Comparison of ENCODE assay signal across 8 cellular contexts in the genomic region with DNA sequence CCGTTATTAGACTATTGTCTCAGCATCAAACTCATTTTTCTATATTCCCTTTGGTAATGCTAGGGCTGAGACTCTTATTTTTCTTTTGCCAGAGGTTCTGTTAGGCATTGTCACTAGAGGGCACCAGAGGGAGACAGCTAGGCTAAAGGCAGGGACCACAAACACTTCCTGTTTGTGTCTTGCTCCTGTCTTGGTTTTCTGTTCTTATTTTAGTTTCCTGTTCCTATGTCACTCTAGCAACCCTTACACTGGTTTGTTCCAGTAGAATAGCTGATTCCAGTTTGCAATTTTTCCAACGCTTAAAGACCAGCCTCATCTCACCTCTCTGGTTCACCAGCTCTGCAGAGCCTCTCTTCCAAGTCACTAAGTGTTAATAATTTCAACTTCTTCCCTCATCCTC.
A peak's percentile ranks its signal among the peaks of the same experiment; 100 is the strongest.
DNase-seq lines count a peak whose midpoint lies in the region; ATAC-seq and TF ChIP-seq lines count a peak whose summit lies in the region.

No MANE protein-coding gene starts in this region.

- DNase-seq in Caki2 (ENCODE audit: low read depth) = peak; percentile 36
- peak; percentile 26 for DNase-seq in NCI-H2227 treated with DMSO at 0.1 percent for 48 hours (lab: John Stamatoyannopoulos, UW)
- DNase-seq in activated CD4-positive, alpha-beta T cell treated with anti-CD3 and anti-CD28 coated beads, Interleukin-2, amount 10 ng/mL, durations not matched to agents 24 days and 14 days = peak; percentile 91
- peak; percentile 65 for DNase-seq in endothelial cell (ENCODE audit: low spot score)
- DNase-seq in myocyte (ENCODE audit: low read depth) = peak; percentile 85
- peak; percentile 37 to 50 for DNase-seq in thyroid gland

- intact Hi-C loops in activated CD4-positive, alpha-beta T cell treated with anti-CD3 and anti-CD28 coated beads, Interleukin-2, amount 10 ng/mL, durations not matched to agents 24 days and 14 days (cut with micrococcal nuclease) = loop anchor here (1.0 to 5.0 kb wide), 4 partner anchors 287 to 1041 kb away; no protein-coding TSS in a partner anchor
- intact Hi-C loops in thyroid gland (cut with DNase I) = loop anchor here (5.0 to 10.0 kb wide), 2 partner anchors 286 to 513 kb away; no protein-coding TSS in a partner anchor

- peaks cover 2% of the 10 kb centered on the region for H3K4me1 Mint-ChIP-seq in activated CD4-positive, alpha-beta T cell treated with anti-CD3 and anti-CD28 coated beads, Interleukin-2, amount 10 ng/mL, durations not matched to agents 24 days and 14 days
- peaks cover 15% of the 10 kb centered on the region for H3K4me1 Mint-ChIP-seq in endothelial cell (ENCODE audit: unreplicated experiment)

- H3K36me3 ChIP-seq in thyroid gland = no peaks in the 10 kb centered on the region

- no peak overlapping the region for H3K27ac Mint-ChIP-seq in activated CD4-positive, alpha-beta T cell treated with anti-CD3 and anti-CD28 coated beads, Interleukin-2, amount 10 ng/mL, durations not matched to agents 24 days and 14 days
- H3K27ac Mint-ChIP-seq in endothelial cell (ENCODE audit: unreplicated experiment) = no peak overlapping the region

- H3K9me3 ChIP-seq in thyroid gland = no peaks in the 10 kb centered on the region

- peaks cover 9% of the 10 kb centered on the region for H3K9me3 Mint-ChIP-seq in activated CD4-positive, alpha-beta T cell treated with anti-CD3 and anti-CD28 coated beads, Interleukin-2, amount 10 ng/mL, durations not matched to agents 24 days and 14 days
- H3K9me3 Mint-ChIP-seq in endothelial cell (ENCODE audit: unreplicated experiment) = no peaks in the 10 kb centered on the region

- H3K27me3 Mint-ChIP-seq in activated CD4-positive, alpha-beta T cell treated with anti-CD3 and anti-CD28 coated beads, Interleukin-2, amount 10 ng/mL, durations not matched to agents 24 days and 14 days = peaks cover 20% of the 10 kb centered on the region
- H3K27me3 Mint-ChIP-seq in endothelial cell (ENCODE audit: unreplicated experiment) = no peaks in the 10 kb centered on the region

- WGBS in thyroid gland, 2 donors = 12 to 23% methylated on average over 2 of the region's 2 CpGs

- TF ChIP-seq POLR2A in thyroid gland (IDR thresholded peaks at IDR 0.05) = no peak

- no peak overlapping the region for H3K4me3 ChIP-seq in thyroid gland (replicated peaks in 1 of 3)

- H3K4me3 Mint-ChIP-seq in activated CD4-positive, alpha-beta T cell treated with anti-CD3 and anti-CD28 coated beads, Interleukin-2, amount 10 ng/mL, durations not matched to agents 24 days and 14 days = no peak overlapping the region
- H3K4me3 Mint-ChIP-seq in endothelial cell (ENCODE audit: unreplicated experiment) = no peak overlapping the region

- TF ChIP-seq CTCF in endothelial cell (IDR thresholded peaks at IDR 0.05; ENCODE audit: unreplicated experiment) = peak; percentile 71
- TF ChIP-seq CTCF in thyroid gland (IDR thresholded peaks at IDR 0.05) = peak; percentile 54 to 90 (median 71)

- no peaks in the 10 kb centered on the region for H3K4me1 ChIP-seq in thyroid gland

- in situ Hi-C loops in Caki2 (cut with HindIII; ENCODE audit: low pct_unique_long_range_greater_than_20kb, low sequenced_read_pairs) = no loop called here

- ATAC-seq in GM19372 (IDR thresholded peaks at IDR 0.05; ENCODE audit: low read depth, unreplicated experiment) (peak; percentile 99), HG03354 (IDR thresholded peaks at IDR 0.05; ENCODE audit: poor library complexity, severe bottlenecking, unreplicated experiment) (peak; percentile 100)

- H3K27me3 ChIP-seq in thyroid gland = no peaks in the 10 kb centered on the region

- H3K36me3 Mint-ChIP-seq in activated CD4-positive, alpha-beta T cell treated with anti-CD3 and anti-CD28 coated beads, Interleukin-2, amount 10 ng/mL, durations not matched to agents 24 days and 14 days (ENCODE audit: low read depth) = no peaks in the 10 kb centered on the region
- H3K36me3 Mint-ChIP-seq in endothelial cell (ENCODE audit: low read depth, unreplicated experiment) = peaks cover 19% of the 10 kb centered on the region

- H3K27ac ChIP-seq in thyroid gland = no peak overlapping the region

Comparison
In these comparisons a context has a peak if more than half of its experiments do, and no peak if none do; other contexts are left out.
1. DNase-seq: peak in every context shown above with its lines; median percentile 91 in activated CD4-positive, alpha-beta T cell treated with anti-CD3 and anti-CD28 coated beads, Interleukin-2, amount 10 ng/mL, durations not matched to agents 24 days and 14 days; 85 in myocyte; 65 in endothelial cell; 44 in thyroid gland; 36 in Caki2; 26 in NCI-H2227 treated with DMSO at 0.1 percent for 48 hours.